In genomic region chr17:52027620-52028019, GRCh38 we compare ENCODE assay signal across 19 cellular contexts.
DNase-seq lines count a peak whose midpoint lies in the region; ATAC-seq lines count a peak whose summit lies in the region.
"Had no signal": no experiment of that assay in that cellular context is flagged by ENCODE, and none has a peak within 500 bp of the region (broad histone marks: within the 10 kb centered on the region; RNA-seq: fewer than 3 reads in every experiment).

No MANE protein-coding gene starts in this region.

- no peaks in the 10 kb centered on the region for H3K4me1 Mint-ChIP-seq in activated CD4-positive, alpha-beta T cell treated with anti-CD3 and anti-CD28 coated beads, Interleukin-2, amount 10 ng/mL, durations not matched to agents 24 days and 14 days
- H3K4me1 Mint-ChIP-seq: CD4-positive, CD25-positive, alpha-beta regulatory T cell; naive B cell had no signal

- no peak overlapping the region for H2BK120ac ChIP-seq in trophoblast cell (ENCODE audit: insufficient read depth, low read length, poor library complexity)

- H2AFZ ChIP-seq in trophoblast cell (ENCODE audit: insufficient read depth, low read length, poor library complexity) = no peak overlapping the region

- no peak overlapping the region for H2BK5ac ChIP-seq in trophoblast cell (ENCODE audit: low read depth, low read length, poor library complexity)

- H3K4me2 ChIP-seq in trophoblast cell (ENCODE audit: low read length) = peak overlapping the region; percentile 23

- no peaks in the 10 kb centered on the region for H3K36me3 ChIP-seq in trophoblast cell (ENCODE audit: control insufficient read depth in 1 of 2, insufficient read depth in 2 of 2, low read length in 2 of 2)

- DNase-seq in DMS53 treated with DMSO at 0.1 percent for 48 hours (lab: John Stamatoyannopoulos, UW; ENCODE audit: unreplicated experiment) (peak; percentile 44), RKO (ENCODE audit: low spot score) (peak; percentile 63), trophoblast cell (peak; percentile 7 to 73)
- DNase-seq in activated CD8-positive, alpha-beta memory T cell treated with anti-CD3 and anti-CD28 coated beads, Interleukin-2, amount 50 U/mL, for 48 hours = no peak
- no peak for DNase-seq in activated CD4-positive, alpha-beta T cell treated with anti-CD3 and anti-CD28 coated beads, Interleukin-2, amount 10 ng/mL, durations not matched to agents 24 days and 14 days
- DNase-seq in activated CD4-positive, CD25-positive, alpha-beta regulatory T cell treated with anti-CD3 and anti-CD28 coated beads, Interleukin-2, amount 50 U/mL, for 72 hours = no peak
- DNase-seq: CD4-positive, CD25-positive, alpha-beta regulatory T cell; cortex of kidney; GF-D8; naive B cell; NCI-H1417; NCI-H526 treated with DMSO at 0.1 percent for 48 hours; right cardiac atrium; SIG-M5; stimulated activated naive CD4-positive, alpha-beta T cell treated with Interleukin-2 at 50 U/mL for 16 hours had no signal

- peak overlapping the region; percentile 43 for H3K27ac ChIP-seq in trophoblast cell (ENCODE audit: low read depth, low read length)
- H3K27ac ChIP-seq: VCaP had no signal

- H3K36me3 Mint-ChIP-seq in activated CD4-positive, alpha-beta T cell treated with anti-CD3 and anti-CD28 coated beads, Interleukin-2, amount 10 ng/mL, durations not matched to agents 24 days and 14 days (ENCODE audit: low read depth) = no peaks in the 10 kb centered on the region
- H3K36me3 Mint-ChIP-seq: activated naive CD4-positive, alpha-beta T cell treated with anti-CD3 and anti-CD28 coated beads, Interleukin-2, amount 50 U/mL, for 72 hours; CD4-positive, CD25-positive, alpha-beta regulatory T cell; naive B cell had no signal

- H3K4ac ChIP-seq in trophoblast cell (ENCODE audit: low read depth, low read length) = no peak overlapping the region

- no peak overlapping the region for H3K4me3 ChIP-seq in trophoblast cell (ENCODE audit: low read depth, low read length)

- H3K4me1 ChIP-seq in trophoblast cell (ENCODE audit: control insufficient read depth in 1 of 2, insufficient read depth in 2 of 2, low read length in 2 of 2) = peaks cover 4 to 6% of the 10 kb centered on the region in 2 experiments

- no peak overlapping the region for H3K23ac ChIP-seq in trophoblast cell (ENCODE audit: low read length)

- H3K9me3 ChIP-seq in trophoblast cell (ENCODE audit: insufficient read depth, low read depth, low read length) = no peaks in the 10 kb centered on the region

- no peak overlapping the region for H2BK12ac ChIP-seq in trophoblast cell (ENCODE audit: low read length)

- no peaks in the 10 kb centered on the region for H3K27me3 ChIP-seq in trophoblast cell (ENCODE audit: insufficient read depth, low read length)

- H3K27me3 Mint-ChIP-seq in activated CD4-positive, alpha-beta T cell treated with anti-CD3 and anti-CD28 coated beads, Interleukin-2, amount 10 ng/mL, durations not matched to agents 24 days and 14 days = no peaks in the 10 kb centered on the region
- H3K27me3 Mint-ChIP-seq: CD4-positive, CD25-positive, alpha-beta regulatory T cell had no signal

- H3K14ac ChIP-seq in trophoblast cell (ENCODE audit: low read length) = no peak overlapping the region

- intact Hi-C loops in activated CD4-positive, alpha-beta T cell treated with anti-CD3 and anti-CD28 coated beads, Interleukin-2, amount 10 ng/mL, durations not matched to agents 24 days and 14 days (cut with micrococcal nuclease) = no loop called here

- no peak overlapping the region for H2AK5ac ChIP-seq in trophoblast cell (ENCODE audit: low read length)

- H3K18ac ChIP-seq in trophoblast cell (ENCODE audit: low read length) = no peak overlapping the region

- no peak overlapping the region for H4K91ac ChIP-seq in trophoblast cell (ENCODE audit: low read depth, low read length)

- no peaks in the 10 kb centered on the region for H3K79me1 ChIP-seq in trophoblast cell (ENCODE audit: low read length)

- no peak overlapping the region for H3K27ac Mint-ChIP-seq in activated CD4-positive, alpha-beta T cell treated with anti-CD3 and anti-CD28 coated beads, Interleukin-2, amount 10 ng/mL, durations not matched to agents 24 days and 14 days
- H3K27ac Mint-ChIP-seq: activated naive CD4-positive, alpha-beta T cell treated with anti-CD3 and anti-CD28 coated beads, Interleukin-2, amount 50 U/mL, for 72 hours; CD4-positive, CD25-positive, alpha-beta regulatory T cell; naive B cell had no signal

- no peak overlapping the region for H4K8ac ChIP-seq in trophoblast cell (ENCODE audit: low read depth, low read length)

- no peak overlapping the region for H4K12ac ChIP-seq in trophoblast cell (ENCODE audit: low read depth, low read length)

- no peaks in the 10 kb centered on the region for H3K79me2 ChIP-seq in trophoblast cell (ENCODE audit: control insufficient read depth, insufficient read depth, low read length, poor library complexity)

- H3K9me3 Mint-ChIP-seq in activated CD4-positive, alpha-beta T cell treated with anti-CD3 and anti-CD28 coated beads, Interleukin-2, amount 10 ng/mL, durations not matched to agents 24 days and 14 days = no peaks in the 10 kb centered on the region

- no peak overlapping the region for H3K4me3 Mint-ChIP-seq in activated CD4-positive, alpha-beta T cell treated with anti-CD3 and anti-CD28 coated beads, Interleukin-2, amount 10 ng/mL, durations not matched to agents 24 days and 14 days
- H3K4me3 Mint-ChIP-seq: CD4-positive, CD25-positive, alpha-beta regulatory T cell; naive B cell had no signal

- peak; percentile 62 for ATAC-seq in esophagus mucosa
- ATAC-seq in GM21381 (IDR thresholded peaks at IDR 0.05; ENCODE audit: unreplicated experiment) = no peak
- ATAC-seq: activated naive CD4-positive, alpha-beta T cell treated with anti-CD3 and anti-CD28 coated beads, Interleukin-2, amount 50 U/mL, for 72 hours; right cardiac atrium had no signal

- H3K9ac ChIP-seq in trophoblast cell (ENCODE audit: low read length) = no peak overlapping the region

Comparison
In these comparisons a context has a peak if more than half of its experiments do, and no peak if none do; other contexts are left out.
1. DNase-seq: peak in DMS53 treated with DMSO at 0.1 percent for 48 hours (single experiment), RKO (single experiment) and trophoblast cell (2 of 2); none in activated CD8-positive, alpha-beta memory T cell treated with anti-CD3 and anti-CD28 coated beads, Interleukin-2, amount 50 U/mL, for 48 hours (single experiment), activated CD4-positive, alpha-beta T cell treated with anti-CD3 and anti-CD28 coated beads, Interleukin-2, amount 10 ng/mL, durations not matched to agents 24 days and 14 days (single experiment) and activated CD4-positive, CD25-positive, alpha-beta regulatory T cell treated with anti-CD3 and anti-CD28 coated beads, Interleukin-2, amount 50 U/mL, for 72 hours (single experiment).